Comparison of ENCODE assay signal across 8 cellular contexts in the genomic region with DNA sequence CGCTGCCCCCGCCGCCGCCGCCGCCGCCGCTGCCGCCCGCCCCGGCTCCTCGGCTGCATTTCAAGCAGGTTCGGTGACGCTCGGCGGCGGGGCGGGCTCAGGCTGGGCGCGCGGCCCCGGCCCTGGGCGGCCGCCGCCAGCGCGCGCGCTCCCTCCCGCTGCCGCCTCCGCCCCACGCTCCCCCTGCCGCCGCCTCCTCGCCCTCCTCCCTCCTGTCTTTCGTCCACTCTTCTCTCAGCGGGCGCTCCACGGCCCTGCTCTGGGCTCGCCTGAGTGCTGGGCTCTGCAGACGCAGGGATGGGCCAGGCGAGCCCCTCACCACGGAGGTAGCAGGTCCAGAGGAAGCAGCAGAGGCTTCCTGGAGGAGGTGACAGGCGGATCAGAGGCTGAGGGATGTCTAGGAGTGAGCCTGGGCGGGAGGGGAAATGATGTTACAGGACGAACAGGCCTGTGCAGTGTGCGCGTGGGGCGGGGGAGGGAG. TPM values are rescaled to one million over a fixed set of nuclear protein-coding genes. Genes with fewer than 3 reads are reported as not detected.
DNase-seq lines count a peak whose midpoint lies in the region; ATAC-seq and TF ChIP-seq lines count a peak whose summit lies in the region.

A gene (minus strand): TSS at position 62 of the 481 bp plus-strand sequence. CDS start 158 bp downstream, outside the sequence.

- peaks cover 12% of the 10 kb centered on the region for H3K4me1 ChIP-seq in CD4-positive, alpha-beta memory T cell (ENCODE audit: insufficient read depth, low read length)
- H3K4me1 ChIP-seq in HUES64 (ENCODE audit: insufficient read depth, low read length) (peaks cover 9% of the 10 kb centered on the region; the same call in 1 of the 2 replicates), neural progenitor cell (peaks cover 11% of the 10 kb centered on the region), subcutaneous abdominal adipose tissue (ENCODE audit: control insufficient read depth in 5 of 5, insufficient read depth in 5 of 5, low read length in 5 of 5) (peaks cover 0 to 31% (median 26%) of the 10 kb centered on the region in 5 donors)

- CTCF ChIA-PET in CD4-positive, alpha-beta memory T cell (lab: Charles Lee; ENCODE audit: partially characterized antibody): no interaction called here

- H3K36me3 Mint-ChIP-seq in CD4-positive, alpha-beta memory T cell: peaks cover 0 to 9% of the 10 kb centered on the region in 2 donors
- H3K36me3 Mint-ChIP-seq in activated T-helper 17 cell treated with anti-CD3 and anti-CD28 coated beads, Interleukin-2, amount 50 U/mL, for 72 hours (ENCODE audit: low read depth): peaks cover 47% of the 10 kb centered on the region
- peaks cover 6% of the 10 kb centered on the region for H3K36me3 Mint-ChIP-seq in neural progenitor cell

- H4K20me1 ChIP-seq in neural progenitor cell (ENCODE audit: low read depth): peaks cover 14% of the 10 kb centered on the region

- H3K27me3 Mint-ChIP-seq in CD4-positive, alpha-beta memory T cell: no peaks in the 10 kb centered on the region
- H3K27me3 Mint-ChIP-seq in activated T-helper 17 cell treated with anti-CD3 and anti-CD28 coated beads, Interleukin-2, amount 50 U/mL, for 72 hours: no peaks in the 10 kb centered on the region
- H3K27me3 Mint-ChIP-seq in neural progenitor cell (ENCODE audit: insufficient read depth, low read depth): peaks cover 10% of the 10 kb centered on the region

- TF ChIP-seq CTCF in fibroblast of pulmonary artery (IDR thresholded peaks at IDR 0.05; ENCODE audit: low read length, missing control alignments): no peak
- no peak for TF ChIP-seq CTCF in neural progenitor cell (IDR thresholded peaks at IDR 0.05)

- peaks cover 10 to 32% (median 17%) of the 10 kb centered on the region in 4 donors for H3K4me1 Mint-ChIP-seq in CD4-positive, alpha-beta memory T cell
- H3K4me1 Mint-ChIP-seq in activated T-helper 17 cell treated with anti-CD3 and anti-CD28 coated beads, Interleukin-2, amount 50 U/mL, for 72 hours: peaks cover 17% of the 10 kb centered on the region
- H3K4me1 Mint-ChIP-seq in neural progenitor cell: peaks cover 26% of the 10 kb centered on the region

- under 1% methylated on average over 50 of the region's 50 CpGs for WGBS in HUES64

- H3K9me3 Mint-ChIP-seq in CD4-positive, alpha-beta memory T cell: peaks cover 0 to 2% (median 0%) of the 10 kb centered on the region in 8 donors
- H3K9me3 Mint-ChIP-seq in activated T-helper 17 cell treated with anti-CD3 and anti-CD28 coated beads, Interleukin-2, amount 50 U/mL, for 72 hours: no peaks in the 10 kb centered on the region
- no peaks in the 10 kb centered on the region for H3K9me3 Mint-ChIP-seq in neural progenitor cell

- H3K4me3 ChIP-seq in CD4-positive, alpha-beta memory T cell (ENCODE audit: low read length in 2 of 2): peak within 1 kb of the TSS; percentile 78 to 82
- peak within 1 kb of the TSS; percentile 86 for H3K4me3 ChIP-seq in HUES64 (ENCODE audit: low read length)
- H3K4me3 ChIP-seq in fibroblast of pulmonary artery (replicated peaks; ENCODE audit: low read depth, low read length): peak within 1 kb of the TSS; percentile 72
- H3K4me3 ChIP-seq in neural progenitor cell: peak within 1 kb of the TSS; percentile 96
- H3K4me3 ChIP-seq in subcutaneous abdominal adipose tissue (ENCODE audit: low read depth in 1 of 5, low read length in 5 of 5): peak within 1 kb of the TSS; percentile 15 to 73 (median 63)

- peak within 1 kb of the TSS; percentile 97 for H3K4me2 ChIP-seq in neural progenitor cell

- POLR2A ChIA-PET in CD4-positive, alpha-beta memory T cell (lab: Charles Lee; ENCODE audit: partially characterized antibody): interaction anchor here (0.9 to 3.1 kb wide), 3 partner anchors 40 to 85 kb away, joined by 4 to 31 read pairs (median 24); no protein-coding TSS in a partner anchor

- intact Hi-C loops in CD4-positive, alpha-beta memory T cell (cut with micrococcal nuclease): loop anchor here (1.0 to 5.0 kb wide), 3 partner anchors 36 to 85 kb away; no protein-coding TSS in a partner anchor

- peak within 1 kb of the TSS; percentile 98 for H2AFZ ChIP-seq in neural progenitor cell (replicated peaks)

- peak within 1 kb of the TSS; percentile 60 for H3K27ac ChIP-seq in CD4-positive, alpha-beta memory T cell (ENCODE audit: low read depth, low read length)
- H3K27ac ChIP-seq in HUES64 (ENCODE audit: low read depth, low read length): peak within 1 kb of the TSS; percentile 96
- peak within 1 kb of the TSS; percentile 57 for H3K27ac ChIP-seq in neural progenitor cell
- H3K27ac ChIP-seq in subcutaneous abdominal adipose tissue (ENCODE audit: low read depth, low read length): no peak within 1 kb of the TSS

- DNase-seq in CD4-positive, alpha-beta memory T cell: peak; percentile 72 to 80 (median 77)
- DNase-seq in RPMI7951 (ENCODE audit: low read depth) (peak; percentile 73), fibroblast of pulmonary artery (ENCODE audit: low read depth) (peak; percentile 58), neural progenitor cell (ENCODE audit: low spot score) (peak; percentile 91)

- no peaks in the 10 kb centered on the region for H3K9me3 ChIP-seq in CD4-positive, alpha-beta memory T cell (ENCODE audit: control insufficient read depth in 1 of 2, low read length in 2 of 2)
- H3K9me3 ChIP-seq in HUES64 (ENCODE audit: insufficient read depth, low read depth, low read length) (no peaks in the 10 kb centered on the region), neural progenitor cell (ENCODE audit: low read depth) (no peaks in the 10 kb centered on the region), subcutaneous abdominal adipose tissue (ENCODE audit: control insufficient read depth in 5 of 5, low read length in 5 of 5) (no peaks in the 10 kb centered on the region)

- H3K36me3 ChIP-seq in CD4-positive, alpha-beta memory T cell (ENCODE audit: insufficient read depth, low read length): no peaks in the 10 kb centered on the region
- peaks cover 26% of the 10 kb centered on the region for H3K36me3 ChIP-seq in HUES64 (ENCODE audit: insufficient read depth, low read length)
- H3K36me3 ChIP-seq in neural progenitor cell: no peaks in the 10 kb centered on the region
- H3K36me3 ChIP-seq in subcutaneous abdominal adipose tissue (ENCODE audit: control insufficient read depth in 5 of 5, insufficient read depth in 5 of 5, low read length in 5 of 5): no peaks in the 10 kb centered on the region

- H3K9ac ChIP-seq in HUES64 (ENCODE audit: low read depth, low read length): peak within 1 kb of the TSS; percentile 91
- H3K9ac ChIP-seq in neural progenitor cell: peak within 1 kb of the TSS; percentile 9
- H3K9ac ChIP-seq in subcutaneous abdominal adipose tissue (ENCODE audit: low read length in 5 of 5): peak within 1 kb of the TSS in 3 of 5 donors; percentile 40 to 68 (median 63)

- H3K27ac Mint-ChIP-seq in CD4-positive, alpha-beta memory T cell: peak within 1 kb of the TSS; percentile 87 to 97 (median 92)
- H3K27ac Mint-ChIP-seq in activated T-helper 17 cell treated with anti-CD3 and anti-CD28 coated beads, Interleukin-2, amount 50 U/mL, for 72 hours: peak within 1 kb of the TSS; percentile 96
- peak within 1 kb of the TSS; percentile 81 for H3K27ac Mint-ChIP-seq in neural progenitor cell

- no peaks in the 10 kb centered on the region for H3K27me3 ChIP-seq in CD4-positive, alpha-beta memory T cell (ENCODE audit: insufficient read depth, low read length)
- H3K27me3 ChIP-seq in HUES64 (ENCODE audit: insufficient read depth, low read length): 0 out of 2 replicates have a peak, but pooled peaks cover 4% of the 10 kb centered on the region
- H3K27me3 ChIP-seq in neural progenitor cell: no peaks in the 10 kb centered on the region
- no peaks in the 10 kb centered on the region for H3K27me3 ChIP-seq in subcutaneous abdominal adipose tissue (ENCODE audit: control insufficient read depth in 5 of 5, insufficient read depth in 4 of 5, low read length in 5 of 5)

- H3K79me2 ChIP-seq in neural progenitor cell (ENCODE audit: low read depth): peaks cover 35% of the 10 kb centered on the region

- peaks cover 19% of the 10 kb centered on the region for H3F3A ChIP-seq in neural progenitor cell (ENCODE audit: low read depth)

- H3K4me3 Mint-ChIP-seq in CD4-positive, alpha-beta memory T cell: peak within 1 kb of the TSS; percentile 92 to 98 (median 94)
- peak within 1 kb of the TSS; percentile 95 for H3K4me3 Mint-ChIP-seq in activated T-helper 17 cell treated with anti-CD3 and anti-CD28 coated beads, Interleukin-2, amount 50 U/mL, for 72 hours
- H3K4me3 Mint-ChIP-seq in neural progenitor cell: peak within 1 kb of the TSS; percentile 93

- ATAC-seq in GM19468 (IDR thresholded peaks at IDR 0.05; ENCODE audit: extremely low read depth, unreplicated experiment): peak; percentile 7
- ATAC-seq in activated T-helper 17 cell treated with anti-CD3 and anti-CD28 coated beads, Interleukin-2, amount 50 U/mL, for 72 hours (replicated peaks): peak; percentile 53

RNA-seq across cellular contexts. Expression of the gene that starts here (rescaled TPM):
- total RNA-seq in CD4-positive, alpha-beta memory T cell: 10 to 100 TPM; 16.3 to 17.6 TPM
- polyA plus RNA-seq in CD4-positive, alpha-beta memory T cell: 1 to 10 TPM in 1 of 2 donors, under 1 TPM in 1; 0.91 to 3.7 TPM
- 28.5 TPM for polyA plus RNA-seq in HUES64 (2013, experiment 1 of 2)
- polyA plus RNA-seq in HUES64 (2013, experiment 2 of 2): 38.9 TPM
- total RNA-seq in RPMI7951 (2014; rRNA removed; shearing (Covaris generic)): 35.4 and 39.2 TPM in 2 replicates
- 10 to 100 TPM; 36.0 to 68.1 TPM for total RNA-seq in activated T-helper 17 cell treated with anti-CD3 and anti-CD28 coated beads, Interleukin-2, amount 50 U/mL, for 72 hours
- total RNA-seq in neural progenitor cell (ENCODE audit: low replicate concordance): 15.6 and 25.7 TPM in 2 replicates

Comparison
In these comparisons a context has a peak if more than half of its experiments do, and no peak if none do; other contexts are left out.
1. H3K9ac ChIP-seq: peak in every context shown above with its lines; median percentile 91 in HUES64; 63 in subcutaneous abdominal adipose tissue; 9 in neural progenitor cell.